Comparison of ENCODE assay signal across 8 cellular contexts in genomic region chr6:16770701-16771569, GRCh38. TPM values are rescaled to one million over a fixed set of nuclear protein-coding genes. Genes with fewer than 3 reads are reported as not detected.
DNase-seq lines count a peak whose midpoint lies in the region; ATAC-seq and TF ChIP-seq lines count a peak whose summit lies in the region.

No MANE protein-coding gene starts in this region.

- no peaks in the 10 kb centered on the region for H3K9me3 ChIP-seq in lower lobe of right lung

- DNase-seq in NCI-H2227 (lab: John Stamatoyannopoulos, UW; ENCODE audit: unreplicated experiment) (peak; percentile 5), NCI-H2227 treated with DMSO at 0.1 percent for 48 hours (lab: John Stamatoyannopoulos, UW) (no peak), NCI-H2171 (lab: John Stamatoyannopoulos, UW) (peak; percentile 6), lower lobe of right lung (peak; percentile 88)
- peak; percentile 78 for DNase-seq in activated CD4-positive, CD25-positive, alpha-beta regulatory T cell treated with anti-CD3 and anti-CD28 coated beads, Interleukin-2, amount 50 U/mL, for 72 hours
- peak; percentile 71 for DNase-seq in central memory CD4-positive, alpha-beta T cell
- DNase-seq in stimulated activated CD8-positive, alpha-beta memory T cell treated with anti-CD3 and anti-CD28 coated beads, Interleukin-12 subunit alpha, Interleukin-12 subunit beta, amount 100 ng/mL, for 1 hour (ENCODE audit: low read depth): peak; percentile 65

- peak overlapping the region; percentile 33 for H3K27ac ChIP-seq in lower lobe of right lung

- H3K36me3 ChIP-seq in lower lobe of right lung: no peaks in the 10 kb centered on the region

- no peaks in the 10 kb centered on the region for H3K27me3 ChIP-seq in lower lobe of right lung (ENCODE audit: low read depth)

- peaks cover 46% of the 10 kb centered on the region for H3K4me1 ChIP-seq in lower lobe of right lung

- peak; percentile 95 for TF ChIP-seq CTCF in lower lobe of right lung (IDR thresholded peaks at IDR 0.05)

- intact Hi-C loops in lower lobe of right lung (cut with DNase I): no loop called here

- ATAC-seq in HG02870 (IDR thresholded peaks at IDR 0.05; ENCODE audit: unreplicated experiment) (peak; percentile 78), lower lobe of right lung (peak; percentile 91 to 94)

- H3K4me3 ChIP-seq in lower lobe of right lung: no peak overlapping the region

RNA-seq across cellular contexts. Expression of gene ATXN1, which starts 9.7 kb away (rescaled TPM):
- total RNA-seq in lower lobe of right lung: 75.9 TPM
